Comparison of ENCODE assay signal across 8 cellular contexts in the genomic region with DNA sequence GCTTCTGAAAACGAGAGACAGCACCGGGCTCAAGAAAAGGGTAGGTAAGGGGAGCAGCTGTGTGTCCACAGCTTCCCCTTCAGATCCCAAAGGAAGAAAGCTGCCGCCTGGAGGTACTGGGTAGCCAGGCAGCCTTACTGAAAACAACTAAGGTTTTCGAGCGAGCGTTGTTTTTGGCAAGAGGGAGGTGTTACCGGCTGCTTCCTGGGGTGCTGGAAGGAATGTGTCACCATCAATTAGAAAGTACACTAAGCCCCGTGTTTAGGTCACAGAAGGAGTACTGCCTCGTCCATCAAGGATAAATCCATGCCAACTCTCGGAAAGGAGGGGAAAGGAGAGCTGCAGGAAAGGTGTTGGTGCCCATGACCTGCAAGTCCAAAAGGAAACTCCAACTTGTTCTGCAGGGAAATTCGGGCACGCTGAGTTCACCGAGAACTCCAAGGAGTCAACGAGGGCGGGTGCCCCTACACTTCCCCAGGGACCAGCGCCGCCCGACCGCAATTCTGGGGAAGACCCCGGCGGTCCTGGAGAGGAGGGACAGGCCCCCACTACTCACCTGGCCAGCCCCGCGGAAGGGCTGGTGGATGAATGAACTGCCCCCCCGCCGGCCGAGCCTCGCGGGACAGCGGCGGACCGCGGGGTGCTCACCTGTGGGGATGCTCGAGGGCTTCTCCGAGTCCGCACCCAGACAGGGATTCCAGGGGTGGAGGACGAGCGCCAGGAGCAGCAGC. TPM values are rescaled to one million over a fixed set of nuclear protein-coding genes. Genes with fewer than 3 reads are reported as not detected.
DNase-seq lines count a peak whose midpoint lies in the region; ATAC-seq and TF ChIP-seq lines count a peak whose summit lies in the region.

No MANE protein-coding gene starts in this region.

- H3K36me3 Mint-ChIP-seq in IgD-negative memory B cell, result peaks cover 2% of the 10 kb centered on the region

- H3K27ac ChIP-seq in layer of hippocampus (ENCODE audit: low read depth, low read length), result peak overlapping the region; percentile 84

- no peak overlapping the region for H3K27ac Mint-ChIP-seq in IgD-negative memory B cell

- H3K27me3 Mint-ChIP-seq in IgD-negative memory B cell, result peaks cover 34% of the 10 kb centered on the region

- DNase-seq in Ammon's horn (ENCODE audit: low spot score) (peak; percentile 72), dermis microvascular lymphatic vessel endothelial cell (ENCODE audit: low read depth in 2 of 2) (peak; percentile 80 to 95)
- DNase-seq in stimulated activated CD8-positive, alpha-beta memory T cell treated with anti-CD3 and anti-CD28 coated beads, Interleukin-4, amount 100 ng/mL, for 48 hours, result peak; percentile 27

- peaks cover 5 to 8% (median 7%) of the 10 kb centered on the region in 3 donors for H3K4me1 Mint-ChIP-seq in IgD-negative memory B cell

- ATAC-seq in GM19035 (IDR thresholded peaks at IDR 0.05; ENCODE audit: unreplicated experiment), result peak; percentile 15
- ATAC-seq in SK-N-SH treated with all-trans-retinoic acid at 6 μM for 48 hours, result peak; percentile 63
- ATAC-seq in HG03521 (IDR thresholded peaks at IDR 0.05; ENCODE audit: unreplicated experiment), result no peak

- peak overlapping the region; percentile 20 to 63 (median 45) for H3K4me3 Mint-ChIP-seq in IgD-negative memory B cell

- H3K27me3 ChIP-seq in layer of hippocampus (ENCODE audit: control insufficient read depth, insufficient read depth, low read length), result no peaks in the 10 kb centered on the region

- H3K9me3 Mint-ChIP-seq in IgD-negative memory B cell, result peaks cover 0 to 2% (median 2%) of the 10 kb centered on the region in 3 donors

TF ChIP-seq in SK-N-SH treated with all-trans-retinoic acid at 6 μM for 48 hours, 23 proteins besides CTCF, POLR2A, EP300 and RAD21:
- TF ChIP-seq GLIS3 (CRISPR knock-in tag; IDR thresholded peaks at IDR 0.05) (no peak), ARNTL (CRISPR knock-in tag; IDR thresholded peaks at IDR 0.05; ENCODE audit: borderline replicate concordance, low read depth) (no peak), TCF4 (CRISPR knock-in tag; IDR thresholded peaks at IDR 0.05; ENCODE audit: borderline replicate concordance) (no peak)
- TF ChIP-seq, protein P1, sequence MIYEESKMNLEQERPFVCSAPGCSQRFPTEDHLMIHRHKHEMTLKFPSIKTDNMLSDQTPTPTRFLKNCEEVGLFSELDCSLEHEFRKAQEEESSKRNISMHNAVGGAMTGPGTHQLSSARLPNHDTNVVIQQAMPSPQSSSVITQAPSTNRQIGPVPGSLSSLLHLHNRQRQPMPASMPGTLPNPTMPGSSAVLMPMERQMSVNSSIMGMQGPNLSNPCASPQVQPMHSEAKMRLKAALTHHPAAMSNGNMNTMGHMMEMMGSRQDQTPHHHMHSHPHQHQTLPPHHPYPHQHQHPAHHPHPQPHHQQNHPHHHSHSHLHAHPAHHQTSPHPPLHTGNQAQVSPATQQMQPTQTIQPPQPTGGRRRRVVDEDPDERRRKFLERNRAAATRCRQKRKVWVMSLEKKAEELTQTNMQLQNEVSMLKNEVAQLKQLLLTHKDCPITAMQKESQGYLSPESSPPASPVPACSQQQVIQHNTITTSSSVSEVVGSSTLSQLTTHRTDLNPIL (CRISPR knock-in tag; IDR thresholded peaks at IDR 0.05; ENCODE audit: low read depth), result no peak
TF ChIP-seq in SK-N-SH treated with all-trans-retinoic acid at 6 μM for 48 hours: peak in this region for 0.

RNA-seq across cellular contexts. Expression of gene PLOD2, which starts 0.6 kb away (rescaled TPM):
- polyA plus RNA-seq in IgD-negative memory B cell, result not detected
- 70.2 and 81.0 TPM in 2 replicates for total RNA-seq in dermis microvascular lymphatic vessel endothelial cell

Comparison
In these comparisons a context has a peak if more than half of its experiments do, and no peak if none do; other contexts are left out.
1. DNase-seq: peak in every context shown above with its lines; median percentile 88 in dermis microvascular lymphatic vessel endothelial cell; 72 in Ammon's horn; 27 in stimulated activated CD8-positive, alpha-beta memory T cell treated with anti-CD3 and anti-CD28 coated beads, Interleukin-4, amount 100 ng/mL, for 48 hours.